In genomic region chr15:47184405-47185221, GRCh38 we compare ENCODE assay signal across 8 cellular contexts.
DNase-seq lines count a peak whose midpoint lies in the region; ATAC-seq, FAIRE-seq and TF ChIP-seq lines count a peak whose summit lies in the region.

No MANE protein-coding gene starts in this region.

- H3K36me3 ChIP-seq in SK-N-MC (ENCODE audit: insufficient read depth, low read length), result no peaks in the 10 kb centered on the region
- no peaks in the 10 kb centered on the region for H3K36me3 ChIP-seq in cardiac muscle cell

- CTCF ChIA-PET in activated naive CD4-positive, alpha-beta T cell treated with anti-CD3 and anti-CD28 coated beads for 36 hours (lab: Charles Lee), result no interaction called here

- H3K36me3 Mint-ChIP-seq in activated naive CD4-positive, alpha-beta T cell treated with anti-CD3 and anti-CD28 coated beads for 36 hours (ENCODE audit: low read depth), result peaks cover 2% of the 10 kb centered on the region

- peaks cover 9% of the 10 kb centered on the region for H3K4me1 Mint-ChIP-seq in activated naive CD4-positive, alpha-beta T cell treated with anti-CD3 and anti-CD28 coated beads for 36 hours (ENCODE audit: low read depth)

- H3K4me3 Mint-ChIP-seq in activated naive CD4-positive, alpha-beta T cell treated with anti-CD3 and anti-CD28 coated beads for 36 hours, result peak overlapping the region; percentile 50

- no peak for FAIRE-seq in GM19239 (lab: Jason Lieb, UNC)

- no peaks in the 10 kb centered on the region for H3K9me3 Mint-ChIP-seq in activated naive CD4-positive, alpha-beta T cell treated with anti-CD3 and anti-CD28 coated beads for 36 hours

- H3K27me3 ChIP-seq in cardiac muscle cell, result peaks cover 78% of the 10 kb centered on the region

- no peak for ATAC-seq in GM21786 (IDR thresholded peaks at IDR 0.05; ENCODE audit: unreplicated experiment)
- no peak for ATAC-seq in GM19467 (IDR thresholded peaks at IDR 0.05; ENCODE audit: unreplicated experiment)

- H3K9me3 ChIP-seq in SK-N-MC (ENCODE audit: low read depth, low read length) (no peaks in the 10 kb centered on the region), cardiac muscle cell (ENCODE audit: low read depth) (no peaks in the 10 kb centered on the region)

- no peak overlapping the region for H3K27ac Mint-ChIP-seq in activated naive CD4-positive, alpha-beta T cell treated with anti-CD3 and anti-CD28 coated beads for 36 hours

- peak overlapping the region; percentile 80 for H3K4me3 ChIP-seq in SK-N-MC
- H3K4me3 ChIP-seq in cardiac muscle cell, result peak overlapping the region; percentile 68

- no peak for DNase-seq in activated naive CD4-positive, alpha-beta T cell treated with anti-CD3 and anti-CD28 coated beads for 36 hours
- DNase-seq in activated naive CD4-positive, alpha-beta T cell (lab: John Stamatoyannopoulos, UW), result no peak
- no peak for DNase-seq in SK-N-MC (ENCODE audit: low read depth, low spot score)
- peak; percentile 13 to 59 for DNase-seq in cardiac muscle cell (ENCODE audit: low read depth in 1 of 2, low spot score in 1 of 2)
- peak in 8 of 10 donors; percentile 12 to 86 (median 26) for DNase-seq in posterior cingulate gyrus
- DNase-seq in GM19239 (ENCODE audit: insufficient read length, low spot score), result no peak

- TF ChIP-seq CTCF in cardiac muscle cell (IDR thresholded peaks at IDR 0.05; ENCODE audit: low read depth, low read length), result no peak

- peaks cover 46% of the 10 kb centered on the region for H3K27me3 Mint-ChIP-seq in activated naive CD4-positive, alpha-beta T cell treated with anti-CD3 and anti-CD28 coated beads for 36 hours (ENCODE audit: low read depth)

- H3K27ac ChIP-seq in SK-N-MC, result no peak overlapping the region
- no peak overlapping the region for H3K27ac ChIP-seq in cardiac muscle cell

- H3K4me1 ChIP-seq in cardiac muscle cell (ENCODE audit: low read depth), result no peaks in the 10 kb centered on the region

- intact Hi-C loops in activated naive CD4-positive, alpha-beta T cell treated with anti-CD3 and anti-CD28 coated beads for 36 hours (cut with micrococcal nuclease), result no loop called here
- intact Hi-C loops in posterior cingulate gyrus (cut with DNase I), result no loop called here

- H3K9ac ChIP-seq in SK-N-MC (ENCODE audit: insufficient read length), result peak overlapping the region; percentile 52

Comparison
In these comparisons a context has a peak if more than half of its experiments do, and no peak if none do; other contexts are left out.
1. DNase-seq: peak in cardiac muscle cell (2 of 2) and posterior cingulate gyrus (8 of 10); none in activated naive CD4-positive, alpha-beta T cell treated with anti-CD3 and anti-CD28 coated beads for 36 hours (single experiment), activated naive CD4-positive, alpha-beta T cell (0 of 4), SK-N-MC (single experiment) and GM19239 (single experiment).